Comparison of ENCODE assay signal across 21 cellular contexts in genomic region chr6:16396497-16397319, GRCh38.
"Had no signal": no experiment of that assay in that cellular context is flagged by ENCODE, and none has a peak within 500 bp of the region (broad histone marks: within the 10 kb centered on the region; RNA-seq: fewer than 3 reads in every experiment).

No MANE protein-coding gene starts in this region.

- H3K27me3 ChIP-seq: esophagus squamous epithelium, suprapubic skin had no signal

- H3K27ac Mint-ChIP-seq: activated B cell treated with CpG ODN at 0.5 μM for 24 hours; activated naive CD4-positive, alpha-beta T cell treated with anti-CD3 and anti-CD28 coated beads, Interleukin-2, amount 50 U/mL, for 24 hours; brain; natural killer cell had no signal

- H3K9me3 Mint-ChIP-seq: activated B cell treated with CpG ODN at 0.5 μM for 24 hours; activated naive CD4-positive, alpha-beta T cell treated with anti-CD3 and anti-CD28 coated beads, Interleukin-2, amount 50 U/mL, for 24 hours; central memory CD8-positive, alpha-beta T cell; natural killer cell had no signal

- H3K4me3 Mint-ChIP-seq: activated B cell treated with CpG ODN at 0.5 μM for 24 hours; activated naive CD4-positive, alpha-beta T cell treated with anti-CD3 and anti-CD28 coated beads, Interleukin-2, amount 50 U/mL, for 24 hours; brain; central memory CD8-positive, alpha-beta T cell; natural killer cell had no signal

- H3K27ac ChIP-seq: esophagus squamous epithelium, suprapubic skin had no signal

- H3K27me3 Mint-ChIP-seq: activated B cell treated with CpG ODN at 0.5 μM for 24 hours; activated naive CD4-positive, alpha-beta T cell treated with anti-CD3 and anti-CD28 coated beads, Interleukin-2, amount 50 U/mL, for 24 hours; brain; central memory CD8-positive, alpha-beta T cell had no signal

- H3K9me3 ChIP-seq: esophagus squamous epithelium, suprapubic skin had no signal

- H3K4me3 ChIP-seq: esophagus squamous epithelium, suprapubic skin had no signal

- DNase-seq: activated B cell treated with CpG ODN at 0.5 μM for 24 hours; activated CD4-positive, alpha-beta T cell treated with anti-CD3 and anti-CD28 coated beads, Interleukin-2, amount 50 U/mL, for 4 hours; activated CD8-positive, alpha-beta memory T cell treated with anti-CD3 and anti-CD28 coated beads, Interleukin-2, amount 50 U/mL, for 4 hours; activated effector memory CD4-positive, alpha-beta T cell treated with Interleukin-2 at 50 U/mL for 16 hours; amygdala; cortex of kidney; effector CD4-positive, alpha-beta T cell; esophagus squamous epithelium; hippocampal formation; left ventricle myocardium superior; mesenchymal stem cell; natural killer cell; posterior cingulate gyrus; retina; stimulated activated CD4-positive, alpha-beta T cell treated with anti-CD3 and anti-CD28 coated beads, Interleukin-4, amount 100 ng/mL, for 24 hours; stimulated activated naive CD4-positive, alpha-beta T cell treated with Interleukin-2 at 50 U/mL for 16 hours had no signal

- ATAC-seq: left ventricle myocardium superior, natural killer cell had no signal

- H3K36me3 Mint-ChIP-seq: natural killer cell had no signal

- H3K4me1 Mint-ChIP-seq: activated B cell treated with CpG ODN at 0.5 μM for 24 hours; activated naive CD4-positive, alpha-beta T cell treated with anti-CD3 and anti-CD28 coated beads, Interleukin-2, amount 50 U/mL, for 24 hours had no signal

- FAIRE-seq: TTC549 had no signal

- H3K36me3 ChIP-seq: esophagus squamous epithelium, suprapubic skin had no signal
